Comparison of ENCODE assay signal across 1 cellular context in genomic region chr18:12837747-12838146, GRCh38.
TF ChIP-seq lines count a peak whose summit lies in the region.

No MANE protein-coding gene starts in this region.

TF ChIP-seq in WTC11, 78 proteins besides CTCF, POLR2A, EP300 and RAD21 (continued from another document):
- no peak for TF ChIP-seq MLX (CRISPR knock-in tag; IDR thresholded peaks at IDR 0.05)
- TF ChIP-seq PRDM15 (CRISPR knock-in tag; IDR thresholded peaks at IDR 0.05) = no peak
- no peak for TF ChIP-seq GABPB1 (CRISPR knock-in tag; IDR thresholded peaks at IDR 0.05)
- no peak for TF ChIP-seq E2F1 (CRISPR knock-in tag; IDR thresholded peaks at IDR 0.05)
- no peak for TF ChIP-seq CDX4 (CRISPR knock-in tag; IDR thresholded peaks at IDR 0.05; ENCODE audit: borderline replicate concordance)
- no peak for TF ChIP-seq MYBL2 (CRISPR knock-in tag; IDR thresholded peaks at IDR 0.05)
- no peak for TF ChIP-seq USF1 (CRISPR knock-in tag; IDR thresholded peaks at IDR 0.05)
- TF ChIP-seq ARID4B (CRISPR knock-in tag; IDR thresholded peaks at IDR 0.05; ENCODE audit: borderline replicate concordance) = no peak
- TF ChIP-seq GRHL2 (CRISPR knock-in tag; IDR thresholded peaks at IDR 0.05; ENCODE audit: insufficient replicate concordance, severe bottlenecking) = no peak
- no peak for TF ChIP-seq SMAD3 (CRISPR knock-in tag; IDR thresholded peaks at IDR 0.05; ENCODE audit: borderline replicate concordance)
- TF ChIP-seq ZNF671 (CRISPR knock-in tag; IDR thresholded peaks at IDR 0.05) = no peak
- TF ChIP-seq PREB (CRISPR knock-in tag; IDR thresholded peaks at IDR 0.05; ENCODE audit: borderline replicate concordance) = no peak
